In the genomic region with DNA sequence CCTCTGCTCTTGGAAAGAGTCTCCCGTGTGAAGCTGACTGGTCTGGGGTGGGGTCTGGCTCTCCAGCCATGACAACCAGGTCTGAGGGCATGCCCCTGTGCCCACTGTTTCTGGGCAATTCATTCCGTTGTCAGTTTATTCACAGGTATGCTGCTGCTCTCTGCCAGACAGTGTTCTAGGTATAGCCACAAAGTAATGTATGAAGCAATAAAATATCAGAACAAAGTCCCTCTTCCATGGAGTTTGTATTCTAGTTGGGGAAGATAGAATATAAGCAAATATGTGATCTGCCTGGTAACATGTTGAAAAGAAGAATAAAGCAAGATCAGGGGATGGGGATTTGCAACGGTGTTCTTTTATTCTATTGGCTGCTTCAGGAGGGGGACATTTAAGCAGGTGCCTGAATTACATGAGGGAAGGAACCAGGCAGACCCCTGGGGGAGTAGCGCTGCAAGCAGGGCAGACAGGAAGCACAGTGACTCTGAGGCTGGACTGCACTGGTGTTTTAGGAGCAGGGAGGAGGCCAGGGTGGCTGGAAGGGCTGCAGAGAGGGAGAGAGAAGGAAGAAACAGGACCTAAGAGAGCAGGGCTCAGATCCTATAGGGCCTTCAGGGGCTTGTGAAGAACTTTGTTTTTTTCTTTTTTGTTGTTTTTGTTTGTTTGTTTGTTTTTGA, we compare ENCODE assay signal across 17 cellular contexts.
A peak's percentile ranks its signal among the peaks of the same experiment; 100 is the strongest.
DNase-seq lines count a peak whose midpoint lies in the region; ATAC-seq lines count a peak whose summit lies in the region.
"Had no signal": no experiment of that assay in that cellular context is flagged by ENCODE, and none has a peak within 500 bp of the region (broad histone marks: within the 10 kb centered on the region; RNA-seq: fewer than 3 reads in every experiment).

No MANE protein-coding gene starts in this region.

- no peaks in the 10 kb centered on the region for H4K20me1 ChIP-seq in BLaER1

- no peak for DNase-seq in CD4-positive, CD25-positive, alpha-beta regulatory T cell
- DNase-seq in T-cell = no peak
- DNase-seq in left lobe of liver (ENCODE audit: low spot score) = no peak
- no peak for DNase-seq in HK-2 (ENCODE audit: unreplicated experiment)
- DNase-seq in DMS114 treated with DMSO at 0.1 percent for 48 hours (lab: John Stamatoyannopoulos, UW; ENCODE audit: unreplicated experiment) = no peak
- DNase-seq: activated effector memory CD4-positive, alpha-beta T cell treated with anti-CD3 and anti-CD28 coated beads, Interleukin-2, amount 50 U/mL, for 16 hours; colonic mucosa; mucosa of descending colon; NCI-H526; OCI-M1; sigmoid colon; SJCRH30; stimulated activated naive CD4-positive, alpha-beta T cell treated with Interleukin-2 at 50 U/mL for 16 hours had no signal

- peaks cover 41% of the 10 kb centered on the region for H3K36me3 ChIP-seq in BLaER1
- H3K36me3 ChIP-seq in CD4-positive, CD25-positive, alpha-beta regulatory T cell (ENCODE audit: control insufficient read depth, insufficient read depth, low read length) = peaks cover 94% of the 10 kb centered on the region
- H3K36me3 ChIP-seq: colonic mucosa, SJCRH30 had no signal

- no peaks in the 10 kb centered on the region for H3K27me3 ChIP-seq in BLaER1
- no peaks in the 10 kb centered on the region for H3K27me3 ChIP-seq in CD4-positive, CD25-positive, alpha-beta regulatory T cell (ENCODE audit: control insufficient read depth, insufficient read depth, low read length)
- H3K27me3 ChIP-seq: colonic mucosa, sigmoid colon, SJCRH30 had no signal

- H3K27me3 Mint-ChIP-seq in CD4-positive, CD25-positive, alpha-beta regulatory T cell = no peaks in the 10 kb centered on the region
- H3K27me3 Mint-ChIP-seq in T-cell = no peaks in the 10 kb centered on the region
- H3K27me3 Mint-ChIP-seq: type B pancreatic cell had no signal

- H3K4me3 Mint-ChIP-seq in CD4-positive, CD25-positive, alpha-beta regulatory T cell = peak overlapping the region in 3 of 4 donors; percentile 4 to 35 (median 21)
- peak overlapping the region in 1 of 3 donors; percentile 25 for H3K4me3 Mint-ChIP-seq in T-cell
- H3K4me3 Mint-ChIP-seq: T-helper 1 cell treated with Interleukin-12 subunit alpha and Interleukin-12 subunit beta and Interleukin-4 antibody, amounts not matched to agents 30 μg/mL and 1 μg/mL, for 36 hours; type B pancreatic cell had no signal

- ATAC-seq in CD4-positive, CD25-positive, alpha-beta regulatory T cell (ENCODE audit: low read depth in 2 of 2) = peak in 1 of 2 donors; percentile 2
- ATAC-seq in T-cell (replicated peaks in 1 of 4) = no peak
- ATAC-seq in left lobe of liver = peak; percentile 74
- no peak for ATAC-seq in GM21390 (IDR thresholded peaks at IDR 0.05; ENCODE audit: unreplicated experiment)
- ATAC-seq: mucosa of descending colon had no signal

- peak overlapping the region; percentile 70 for H3K4me2 ChIP-seq in BLaER1

- H3K27ac Mint-ChIP-seq in CD4-positive, CD25-positive, alpha-beta regulatory T cell = peak overlapping the region; percentile 74 to 96 (median 93)
- peak overlapping the region; percentile 30 to 86 for H3K27ac Mint-ChIP-seq in T-cell
- H3K27ac Mint-ChIP-seq: T-helper 1 cell treated with Interleukin-12 subunit alpha and Interleukin-12 subunit beta and Interleukin-4 antibody, amounts not matched to agents 30 μg/mL and 1 μg/mL, for 36 hours; type B pancreatic cell had no signal

- H3K4me1 Mint-ChIP-seq in CD4-positive, CD25-positive, alpha-beta regulatory T cell = peaks cover 22 to 74% (median 37%) of the 10 kb centered on the region in 4 donors
- H3K4me1 Mint-ChIP-seq in T-cell = peaks cover 78 to 80% (median 79%) of the 10 kb centered on the region in 3 donors

- POLR2A ChIA-PET in T-cell (lab: Charles Lee) = no interaction called here

- peaks cover 0 to 2% (median 0%) of the 10 kb centered on the region in 7 donors for H3K9me3 Mint-ChIP-seq in CD4-positive, CD25-positive, alpha-beta regulatory T cell
- H3K9me3 Mint-ChIP-seq in T-cell = no peaks in the 10 kb centered on the region
- H3K9me3 Mint-ChIP-seq: T-helper 1 cell treated with Interleukin-12 subunit alpha and Interleukin-12 subunit beta and Interleukin-4 antibody, amounts not matched to agents 30 μg/mL and 1 μg/mL, for 36 hours; type B pancreatic cell had no signal

- H3K36me3 Mint-ChIP-seq in CD4-positive, CD25-positive, alpha-beta regulatory T cell = peaks cover 70% of the 10 kb centered on the region
- peaks cover 80% of the 10 kb centered on the region for H3K36me3 Mint-ChIP-seq in T-cell

- H3K4me1 ChIP-seq in BLaER1 = peaks cover 67% of the 10 kb centered on the region
- no peaks in the 10 kb centered on the region for H3K4me1 ChIP-seq in CD4-positive, CD25-positive, alpha-beta regulatory T cell (ENCODE audit: control insufficient read depth, insufficient read depth, low read length, poor library complexity, severe bottlenecking)
- H3K4me1 ChIP-seq: colonic mucosa, SJCRH30 had no signal

- H3K27ac ChIP-seq in BLaER1 = no peak overlapping the region
- no peak overlapping the region for H3K27ac ChIP-seq in CD4-positive, CD25-positive, alpha-beta regulatory T cell (ENCODE audit: insufficient read depth, low read length, poor library complexity, severe bottlenecking)
- H3K27ac ChIP-seq: colonic mucosa, sigmoid colon, SJCRH30 had no signal

- no peak overlapping the region for H3K4me3 ChIP-seq in BLaER1
- no peak overlapping the region for H3K4me3 ChIP-seq in CD4-positive, CD25-positive, alpha-beta regulatory T cell (ENCODE audit: low read depth, low read length)
- H3K4me3 ChIP-seq: colonic mucosa, mucosa of descending colon, sigmoid colon, SJCRH30 had no signal

- H3K9ac ChIP-seq in BLaER1 = no peak overlapping the region; the same call in 1 of the 2 replicates

- H3K9me3 ChIP-seq in BLaER1 = 0 out of 2 replicates have a peak, but pooled peaks cover 4% of the 10 kb centered on the region
- H3K9me3 ChIP-seq in CD4-positive, CD25-positive, alpha-beta regulatory T cell (ENCODE audit: control insufficient read depth in 2 of 2, low read length in 2 of 2) = no peaks in the 10 kb centered on the region
- H3K9me3 ChIP-seq: colonic mucosa, mucosa of descending colon, sigmoid colon, SJCRH30 had no signal

- CTCF ChIA-PET in T-cell (lab: Charles Lee) = no interaction called here
